ENCODE assay signal across 1 cellular context in the genomic region with DNA sequence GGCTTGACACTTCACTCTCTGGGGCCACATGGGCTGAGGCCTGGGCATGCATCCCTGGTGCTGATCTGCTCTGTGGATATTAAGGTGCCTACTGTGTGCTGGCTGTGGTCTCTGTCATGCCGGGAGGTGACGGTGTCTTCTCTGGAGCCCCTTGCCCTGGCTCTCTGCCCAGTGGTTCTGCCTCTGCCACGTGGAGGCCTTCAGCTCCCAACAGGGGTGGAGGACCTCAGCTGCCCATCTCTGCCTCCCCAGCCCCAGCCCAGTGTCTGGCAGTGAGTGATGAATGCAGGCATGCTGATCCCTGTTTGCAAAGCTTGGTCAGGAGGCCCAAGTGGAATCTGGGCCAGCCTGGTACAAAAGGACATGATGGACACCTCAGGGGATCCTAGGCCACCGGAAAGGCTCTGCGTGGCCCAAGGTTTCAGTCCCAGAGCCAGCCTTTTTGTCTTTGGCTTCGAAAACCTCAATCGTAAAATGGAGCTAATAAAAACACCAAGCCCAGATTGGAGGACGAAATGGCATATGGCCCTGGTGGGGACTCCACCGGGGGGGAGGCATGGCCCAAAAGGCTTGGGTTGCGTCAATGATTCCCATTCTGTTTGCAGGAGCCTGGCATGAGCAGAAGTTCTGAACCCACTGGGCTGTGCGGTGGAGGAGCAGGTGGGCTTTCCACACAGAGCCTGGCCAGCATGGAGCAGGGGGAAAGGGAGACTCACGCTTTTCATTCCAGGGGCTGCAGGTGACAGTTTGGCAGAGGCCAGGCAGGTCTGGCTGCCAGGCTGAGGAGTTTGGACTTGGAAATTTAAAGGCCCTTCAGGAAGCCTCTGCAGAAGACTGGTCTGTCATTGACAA.
TF ChIP-seq lines count a peak whose summit lies in the region.

No MANE protein-coding gene starts in this region.

TF ChIP-seq in H1, 55 proteins besides CTCF, POLR2A, EP300 and RAD21:
- TF ChIP-seq, protein P1, sequence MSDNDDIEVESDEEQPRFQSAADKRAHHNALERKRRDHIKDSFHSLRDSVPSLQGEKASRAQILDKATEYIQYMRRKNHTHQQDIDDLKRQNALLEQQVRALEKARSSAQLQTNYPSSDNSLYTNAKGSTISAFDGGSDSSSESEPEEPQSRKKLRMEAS (IDR thresholded peaks at IDR 0.05), result no peak
- no peak for TF ChIP-seq HDAC2 (IDR thresholded peaks at IDR 0.05; ENCODE audit: borderline replicate concordance in 1 of 2, low read depth in 2 of 2, low read length in 2 of 2)
- no peak for TF ChIP-seq SAP30 (IDR thresholded peaks at IDR 0.05; ENCODE audit: insufficient read depth, insufficient replicate concordance, low read length)
- TF ChIP-seq POU5F1 (IDR thresholded peaks at IDR 0.05; ENCODE audit: low read depth, low read length), result no peak
- no peak for TF ChIP-seq SIRT6 (IDR thresholded peaks at IDR 0.05; ENCODE audit: low read length)
- TF ChIP-seq CHD2 (IDR thresholded peaks at IDR 0.05; ENCODE audit: low read length), result no peak
- TF ChIP-seq, protein P2, sequence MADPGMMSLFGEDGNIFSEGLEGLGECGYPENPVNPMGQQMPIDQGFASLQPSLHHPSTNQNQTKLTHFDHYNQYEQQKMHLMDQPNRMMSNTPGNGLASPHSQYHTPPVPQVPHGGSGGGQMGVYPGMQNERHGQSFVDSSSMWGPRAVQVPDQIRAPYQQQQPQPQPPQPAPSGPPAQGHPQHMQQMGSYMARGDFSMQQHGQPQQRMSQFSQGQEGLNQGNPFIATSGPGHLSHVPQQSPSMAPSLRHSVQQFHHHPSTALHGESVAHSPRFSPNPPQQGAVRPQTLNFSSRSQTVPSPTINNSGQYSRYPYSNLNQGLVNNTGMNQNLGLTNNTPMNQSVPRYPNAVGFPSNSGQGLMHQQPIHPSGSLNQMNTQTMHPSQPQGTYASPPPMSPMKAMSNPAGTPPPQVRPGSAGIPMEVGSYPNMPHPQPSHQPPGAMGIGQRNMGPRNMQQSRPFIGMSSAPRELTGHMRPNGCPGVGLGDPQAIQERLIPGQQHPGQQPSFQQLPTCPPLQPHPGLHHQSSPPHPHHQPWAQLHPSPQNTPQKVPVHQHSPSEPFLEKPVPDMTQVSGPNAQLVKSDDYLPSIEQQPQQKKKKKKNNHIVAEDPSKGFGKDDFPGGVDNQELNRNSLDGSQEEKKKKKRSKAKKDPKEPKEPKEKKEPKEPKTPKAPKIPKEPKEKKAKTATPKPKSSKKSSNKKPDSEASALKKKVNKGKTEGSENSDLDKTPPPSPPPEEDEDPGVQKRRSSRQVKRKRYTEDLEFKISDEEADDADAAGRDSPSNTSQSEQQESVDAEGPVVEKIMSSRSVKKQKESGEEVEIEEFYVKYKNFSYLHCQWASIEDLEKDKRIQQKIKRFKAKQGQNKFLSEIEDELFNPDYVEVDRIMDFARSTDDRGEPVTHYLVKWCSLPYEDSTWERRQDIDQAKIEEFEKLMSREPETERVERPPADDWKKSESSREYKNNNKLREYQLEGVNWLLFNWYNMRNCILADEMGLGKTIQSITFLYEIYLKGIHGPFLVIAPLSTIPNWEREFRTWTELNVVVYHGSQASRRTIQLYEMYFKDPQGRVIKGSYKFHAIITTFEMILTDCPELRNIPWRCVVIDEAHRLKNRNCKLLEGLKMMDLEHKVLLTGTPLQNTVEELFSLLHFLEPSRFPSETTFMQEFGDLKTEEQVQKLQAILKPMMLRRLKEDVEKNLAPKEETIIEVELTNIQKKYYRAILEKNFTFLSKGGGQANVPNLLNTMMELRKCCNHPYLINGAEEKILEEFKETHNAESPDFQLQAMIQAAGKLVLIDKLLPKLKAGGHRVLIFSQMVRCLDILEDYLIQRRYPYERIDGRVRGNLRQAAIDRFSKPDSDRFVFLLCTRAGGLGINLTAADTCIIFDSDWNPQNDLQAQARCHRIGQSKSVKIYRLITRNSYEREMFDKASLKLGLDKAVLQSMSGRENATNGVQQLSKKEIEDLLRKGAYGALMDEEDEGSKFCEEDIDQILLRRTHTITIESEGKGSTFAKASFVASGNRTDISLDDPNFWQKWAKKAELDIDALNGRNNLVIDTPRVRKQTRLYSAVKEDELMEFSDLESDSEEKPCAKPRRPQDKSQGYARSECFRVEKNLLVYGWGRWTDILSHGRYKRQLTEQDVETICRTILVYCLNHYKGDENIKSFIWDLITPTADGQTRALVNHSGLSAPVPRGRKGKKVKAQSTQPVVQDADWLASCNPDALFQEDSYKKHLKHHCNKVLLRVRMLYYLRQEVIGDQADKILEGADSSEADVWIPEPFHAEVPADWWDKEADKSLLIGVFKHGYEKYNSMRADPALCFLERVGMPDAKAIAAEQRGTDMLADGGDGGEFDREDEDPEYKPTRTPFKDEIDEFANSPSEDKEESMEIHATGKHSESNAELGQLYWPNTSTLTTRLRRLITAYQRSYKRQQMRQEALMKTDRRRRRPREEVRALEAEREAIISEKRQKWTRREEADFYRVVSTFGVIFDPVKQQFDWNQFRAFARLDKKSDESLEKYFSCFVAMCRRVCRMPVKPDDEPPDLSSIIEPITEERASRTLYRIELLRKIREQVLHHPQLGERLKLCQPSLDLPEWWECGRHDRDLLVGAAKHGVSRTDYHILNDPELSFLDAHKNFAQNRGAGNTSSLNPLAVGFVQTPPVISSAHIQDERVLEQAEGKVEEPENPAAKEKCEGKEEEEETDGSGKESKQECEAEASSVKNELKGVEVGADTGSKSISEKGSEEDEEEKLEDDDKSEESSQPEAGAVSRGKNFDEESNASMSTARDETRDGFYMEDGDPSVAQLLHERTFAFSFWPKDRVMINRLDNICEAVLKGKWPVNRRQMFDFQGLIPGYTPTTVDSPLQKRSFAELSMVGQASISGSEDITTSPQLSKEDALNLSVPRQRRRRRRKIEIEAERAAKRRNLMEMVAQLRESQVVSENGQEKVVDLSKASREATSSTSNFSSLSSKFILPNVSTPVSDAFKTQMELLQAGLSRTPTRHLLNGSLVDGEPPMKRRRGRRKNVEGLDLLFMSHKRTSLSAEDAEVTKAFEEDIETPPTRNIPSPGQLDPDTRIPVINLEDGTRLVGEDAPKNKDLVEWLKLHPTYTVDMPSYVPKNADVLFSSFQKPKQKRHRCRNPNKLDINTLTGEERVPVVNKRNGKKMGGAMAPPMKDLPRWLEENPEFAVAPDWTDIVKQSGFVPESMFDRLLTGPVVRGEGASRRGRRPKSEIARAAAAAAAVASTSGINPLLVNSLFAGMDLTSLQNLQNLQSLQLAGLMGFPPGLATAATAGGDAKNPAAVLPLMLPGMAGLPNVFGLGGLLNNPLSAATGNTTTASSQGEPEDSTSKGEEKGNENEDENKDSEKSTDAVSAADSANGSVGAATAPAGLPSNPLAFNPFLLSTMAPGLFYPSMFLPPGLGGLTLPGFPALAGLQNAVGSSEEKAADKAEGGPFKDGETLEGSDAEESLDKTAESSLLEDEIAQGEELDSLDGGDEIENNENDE (IDR thresholded peaks at IDR 0.05; ENCODE audit: insufficient replicate concordance, low read length), result no peak
